1 cellular context compared by ENCODE assay signal in genomic region chr12:77835982-77836381, GRCh38.
TF ChIP-seq lines count a peak whose summit lies in the region.

No MANE protein-coding gene starts in this region.

TF ChIP-seq in GM23338, 12 proteins besides CTCF, POLR2A, EP300 and RAD21 (continued from another document):
- no peak for TF ChIP-seq REST (IDR thresholded peaks at IDR 0.05; ENCODE audit: unreplicated experiment)
- TF ChIP-seq CREB1 (CRISPR knock-in tag; IDR thresholded peaks at IDR 0.05; ENCODE audit: low read depth), result no peak
